ENCODE assay signal across 8 cellular contexts in genomic region chr3:70550723-70551319, GRCh38.
DNase-seq lines count a peak whose midpoint lies in the region; ATAC-seq and TF ChIP-seq lines count a peak whose summit lies in the region.

No MANE protein-coding gene starts in this region.

- no peak overlapping the region for H3K4me3 Mint-ChIP-seq in activated B cell treated with CpG ODN at 0.5 μM for 24 hours
- no peak overlapping the region for H3K4me3 Mint-ChIP-seq in central memory CD8-positive, alpha-beta T cell

- H3K9me3 ChIP-seq in Loucy (ENCODE audit: insufficient read depth, low read depth, low read length) = no peaks in the 10 kb centered on the region

- no peaks in the 10 kb centered on the region for H3K36me3 Mint-ChIP-seq in activated B cell treated with CpG ODN at 0.5 μM for 24 hours (ENCODE audit: low read depth)
- H3K36me3 Mint-ChIP-seq in central memory CD8-positive, alpha-beta T cell (ENCODE audit: insufficient read depth) = no peaks in the 10 kb centered on the region

- no peak overlapping the region for H3K9ac ChIP-seq in Loucy (ENCODE audit: low read depth, low read length, poor library complexity, severe bottlenecking)

- H2AFZ ChIP-seq in Loucy (ENCODE audit: low read length) = no peak overlapping the region; the same call in 1 of the 2 replicates

- no peaks in the 10 kb centered on the region for H3K4me1 ChIP-seq in Loucy (ENCODE audit: insufficient read depth, low read length, poor library complexity, severe bottlenecking)

- H3K27me3 ChIP-seq in Loucy (ENCODE audit: insufficient read depth, low read length, poor library complexity, severe bottlenecking) = no peaks in the 10 kb centered on the region

- no peaks in the 10 kb centered on the region for H3F3A ChIP-seq in Loucy (ENCODE audit: low read depth)

- H3K4me3 ChIP-seq in Loucy (ENCODE audit: low read length, poor library complexity, severe bottlenecking) = no peak overlapping the region

- ATAC-seq in GM21723 (IDR thresholded peaks at IDR 0.05; ENCODE audit: unreplicated experiment) (peak; percentile 91), activated B cell treated with CpG ODN at 0.5 μM for 24 hours (ENCODE audit: low read depth) (peak; percentile 75), GM21447 (IDR thresholded peaks at IDR 0.05; ENCODE audit: unreplicated experiment) (no peak)
- ATAC-seq in central memory CD8-positive, alpha-beta T cell (replicated peaks; ENCODE audit: extremely low read depth, poor library complexity, severe bottlenecking) = peak; percentile 54

- TF ChIP-seq CTCF in Loucy (conservative IDR thresholded peaks at IDR 0.05; ENCODE audit: low read length) = peak; percentile 71
- TF ChIP-seq CTCF in activated B cell treated with CpG ODN at 0.5 μM for 24 hours (IDR thresholded peaks at IDR 0.05) = no peak

- no peak overlapping the region for H3K4me2 ChIP-seq in Loucy (ENCODE audit: low read depth, low read length, poor library complexity, severe bottlenecking)

- no peaks in the 10 kb centered on the region for H3K9me2 ChIP-seq in Loucy (replicated peaks; ENCODE audit: low read depth, low read length)

- H3K4me1 Mint-ChIP-seq in activated B cell treated with CpG ODN at 0.5 μM for 24 hours = no peaks in the 10 kb centered on the region
- H3K4me1 Mint-ChIP-seq in central memory CD8-positive, alpha-beta T cell = no peaks in the 10 kb centered on the region

- POLR2A ChIA-PET in activated B cell treated with CpG ODN at 0.5 μM for 24 hours (lab: Charles Lee) = interaction anchor here (0.7 kb wide), 1 partner anchor 1031 kb away, joined by 3 read pairs; no protein-coding TSS in a partner anchor

- peaks cover 4% of the 10 kb centered on the region for H3K27me3 Mint-ChIP-seq in activated B cell treated with CpG ODN at 0.5 μM for 24 hours
- peaks cover 26% of the 10 kb centered on the region for H3K27me3 Mint-ChIP-seq in central memory CD8-positive, alpha-beta T cell

- H3K9me3 Mint-ChIP-seq in activated B cell treated with CpG ODN at 0.5 μM for 24 hours = peaks cover 3% of the 10 kb centered on the region
- H3K9me3 Mint-ChIP-seq in central memory CD8-positive, alpha-beta T cell = no peaks in the 10 kb centered on the region

- H3K27ac Mint-ChIP-seq in activated B cell treated with CpG ODN at 0.5 μM for 24 hours = no peak overlapping the region
- H3K27ac Mint-ChIP-seq in central memory CD8-positive, alpha-beta T cell (ENCODE audit: low read depth) = no peak overlapping the region

- CTCF ChIA-PET in activated B cell treated with CpG ODN at 0.5 μM for 24 hours (lab: Charles Lee) = interaction anchor here (0.6 to 2.5 kb wide), 18 partner anchors 10 to 1634 kb away, joined by 3 to 19 read pairs (median 4); no protein-coding TSS in a partner anchor

- H4K20me1 ChIP-seq in Loucy (ENCODE audit: insufficient read depth, low read length, poor library complexity, severe bottlenecking) = no peaks in the 10 kb centered on the region

- intact Hi-C loops in activated B cell treated with CpG ODN at 0.5 μM for 24 hours (cut with micrococcal nuclease) = loop anchor here (1.0 to 10.0 kb wide), 9 partner anchors 454 to 1130 kb away; no protein-coding TSS in a partner anchor

- no peaks in the 10 kb centered on the region for H3K36me3 ChIP-seq in Loucy (ENCODE audit: insufficient read depth, low read length)

- H3K79me2 ChIP-seq in Loucy (ENCODE audit: insufficient read depth, low read length) = no peaks in the 10 kb centered on the region

- peak; percentile 24 for DNase-seq in GM03348 (ENCODE audit: low spot score)
- peak; percentile 61 for DNase-seq in activated B cell treated with CpG ODN at 0.5 μM for 24 hours
- DNase-seq in central memory CD8-positive, alpha-beta T cell (ENCODE audit: low spot score in 2 of 2) = peak; percentile 35 to 57
- peak; percentile 56 for DNase-seq in medulla oblongata (ENCODE audit: extremely low spot score)
- peak; percentile 32 to 57 for DNase-seq in stimulated activated CD8-positive, alpha-beta memory T cell treated with anti-CD3 and anti-CD28 coated beads, Interleukin-4, amount 100 ng/mL, for 4 hours (ENCODE audit: low read depth in 2 of 2, low spot score in 1 of 2)
